ENCODE assay signal across 14 cellular contexts in genomic region chr18:32735781-32736180, GRCh38. TPM values are rescaled to one million over a fixed set of nuclear protein-coding genes. Genes with fewer than 3 reads are reported as not detected.
A peak's percentile ranks its signal among the peaks of the same experiment; 100 is the strongest.
DNase-seq lines count a peak whose midpoint lies in the region; ATAC-seq, FAIRE-seq and TF ChIP-seq lines count a peak whose summit lies in the region.
"Had no signal": no experiment of that assay in that cellular context is flagged by ENCODE, and none has a peak within 500 bp of the region (broad histone marks: within the 10 kb centered on the region; RNA-seq: fewer than 3 reads in every experiment).

No MANE protein-coding gene starts in this region.

- no peaks in the 10 kb centered on the region; the same call in 1 of the 2 replicates for H4K20me1 ChIP-seq in HepG2 (ENCODE audit: insufficient read depth, low read length)

- no peaks in the 10 kb centered on the region for H3K9me3 ChIP-seq in HepG2 (ENCODE audit: low read length)
- H3K9me3 ChIP-seq in right lobe of liver = no peaks in the 10 kb centered on the region
- H3K9me3 ChIP-seq in Panc1 (ENCODE audit: control insufficient read depth, insufficient read depth, low read depth, low read length) = no peaks in the 10 kb centered on the region

- no peak overlapping the region for H3K9ac ChIP-seq in HepG2 (ENCODE audit: insufficient read depth, low read depth, low read length)

- H3K36me3 ChIP-seq in HepG2 (replicated peaks in 1 of 2; ENCODE audit: control insufficient read depth in 1 of 2, insufficient read depth in 2 of 2, low read length in 2 of 2) = peaks cover 10 to 64% of the 10 kb centered on the region in 2 experiments
- no peaks in the 10 kb centered on the region for H3K36me3 ChIP-seq in right lobe of liver
- H3K36me3 ChIP-seq in Panc1 (ENCODE audit: control insufficient read depth, insufficient read depth, low read length) = no peaks in the 10 kb centered on the region

- H3K4me3 Mint-ChIP-seq in activated CD4-positive, alpha-beta T cell treated with anti-CD3 and anti-CD28 coated beads for 36 hours = no peak overlapping the region
- no peak overlapping the region for H3K4me3 Mint-ChIP-seq in stimulated activated memory B cell treated with anti-CD40 and anti-IgM and Interleukin-4, amounts not matched to agents 10 μg/mL and 1 μg/mL and 100 μg/mL, for 72 hours
- H3K4me3 Mint-ChIP-seq in activated naive CD4-positive, alpha-beta T cell treated with anti-CD3 and anti-CD28 coated beads, Interleukin-2, amount 10 ng/mL, durations not matched to agents 7 days and 5 days = no peak overlapping the region

- H3K4me1 Mint-ChIP-seq in activated CD4-positive, alpha-beta T cell treated with anti-CD3 and anti-CD28 coated beads for 36 hours = peaks cover 5% of the 10 kb centered on the region
- peaks cover 51% of the 10 kb centered on the region for H3K4me1 Mint-ChIP-seq in stimulated activated memory B cell treated with anti-CD40 and anti-IgM and Interleukin-4, amounts not matched to agents 10 μg/mL and 1 μg/mL and 100 μg/mL, for 72 hours
- H3K4me1 Mint-ChIP-seq in activated naive CD4-positive, alpha-beta T cell treated with anti-CD3 and anti-CD28 coated beads, Interleukin-2, amount 10 ng/mL, durations not matched to agents 7 days and 5 days = peaks cover 4% of the 10 kb centered on the region

- TF ChIP-seq POLR2A in HepG2 (IDR thresholded peaks at IDR 0.05; ENCODE audit: insufficient read depth in 1 of 2, low read depth in 2 of 2, low read length in 2 of 2) (no peak), right lobe of liver (IDR thresholded peaks at IDR 0.05) (no peak)

- CTCF ChIA-PET in HepG2 (lab: Yijun Ruan, JAX; ENCODE audit: low intra/inter-chr PET ratio, low total read pairs) = no interaction called here
- CTCF ChIA-PET in Panc1 (lab: Charles Lee) = no interaction called here
- CTCF ChIA-PET in activated CD4-positive, alpha-beta T cell treated with anti-CD3 and anti-CD28 coated beads for 36 hours (lab: Charles Lee) = no interaction called here
- CTCF ChIA-PET in HEK293T (lab: Yijun Ruan, JAX) = no interaction called here
- CTCF ChIA-PET in activated naive CD4-positive, alpha-beta T cell treated with anti-CD3 and anti-CD28 coated beads, Interleukin-2, amount 10 ng/mL, durations not matched to agents 7 days and 5 days (lab: Charles Lee) = no interaction called here

- intact Hi-C loops in HepG2 (cut with micrococcal nuclease; ENCODE audit: unreplicated experiment) (no loop called here), right lobe of liver (cut with DNase I) (no loop called here), Panc1 (cut with micrococcal nuclease; ENCODE audit: unreplicated experiment) (no loop called here)
- intact Hi-C loops in activated CD4-positive, alpha-beta T cell treated with anti-CD3 and anti-CD28 coated beads for 36 hours (cut with DNase I, micrococcal nuclease) = no loop called here

- no peak overlapping the region for H3K27ac Mint-ChIP-seq in activated CD4-positive, alpha-beta T cell treated with anti-CD3 and anti-CD28 coated beads for 36 hours
- no peak overlapping the region for H3K27ac Mint-ChIP-seq in stimulated activated memory B cell treated with anti-CD40 and anti-IgM and Interleukin-4, amounts not matched to agents 10 μg/mL and 1 μg/mL and 100 μg/mL, for 72 hours
- no peak overlapping the region for H3K27ac Mint-ChIP-seq in activated naive CD4-positive, alpha-beta T cell treated with anti-CD3 and anti-CD28 coated beads, Interleukin-2, amount 10 ng/mL, durations not matched to agents 7 days and 5 days

- H3K27me3 Mint-ChIP-seq in activated CD4-positive, alpha-beta T cell treated with anti-CD3 and anti-CD28 coated beads for 36 hours = peaks cover 16% of the 10 kb centered on the region
- H3K27me3 Mint-ChIP-seq in stimulated activated memory B cell treated with anti-CD40 and anti-IgM and Interleukin-4, amounts not matched to agents 10 μg/mL and 1 μg/mL and 100 μg/mL, for 72 hours = no peaks in the 10 kb centered on the region
- H3K27me3 Mint-ChIP-seq in activated naive CD4-positive, alpha-beta T cell treated with anti-CD3 and anti-CD28 coated beads, Interleukin-2, amount 10 ng/mL, durations not matched to agents 7 days and 5 days = no peaks in the 10 kb centered on the region

- FAIRE-seq in HepG2 (lab: Jason Lieb, UNC) = no peak
- FAIRE-seq: GM19239 had no signal

- no peak overlapping the region for H3K4me2 ChIP-seq in HepG2 (ENCODE audit: low read depth, low read length)

- no peak for TF ChIP-seq CTCF in HepG2 (CRISPR knock-in tag; IDR thresholded peaks at IDR 0.05)
- no peak for TF ChIP-seq CTCF in right lobe of liver (IDR thresholded peaks at IDR 0.05)
- no peak for TF ChIP-seq CTCF in Panc1 (IDR thresholded peaks at IDR 0.05)
- TF ChIP-seq CTCF in fibroblast of mammary gland (conservative IDR thresholded peaks at IDR 0.05; ENCODE audit: control insufficient read depth, insufficient read depth, low read depth, low read length) = no peak

- no peak for TF ChIP-seq RAD21 in HepG2 (CRISPR knock-in tag; IDR thresholded peaks at IDR 0.05)

- BruUV-seq in HepG2 (replicated peaks; lab: Mats Ljungman, UMichigan) = no TSS peak
- BruUV-seq in Panc1 (replicated peaks; lab: Mats Ljungman, UMichigan) = no TSS peak

- peaks cover 17% of the 10 kb centered on the region for H3K79me2 ChIP-seq in HepG2 (ENCODE audit: insufficient read depth, low read length)

- in situ Hi-C loops in HepG2 (cut with HindIII; ENCODE audit: extremely low pct_ligation_motif_present, low pct_unique_long_range_greater_than_20kb) (no loop called here), Panc1 (cut with HindIII; ENCODE audit: low pct_unique_long_range_greater_than_20kb, low sequenced_read_pairs) (no loop called here)

- H2AFZ ChIP-seq in HepG2 (ENCODE audit: low read length) = no peak overlapping the region

- no peak overlapping the region for H3K4me3 ChIP-seq in HepG2 (replicated peaks in 1 of 3; ENCODE audit: insufficient read depth in 1 of 3, low read depth in 2 of 3, low read length in 3 of 3)
- no peak overlapping the region for H3K4me3 ChIP-seq in right lobe of liver
- H3K4me3 ChIP-seq in Panc1 (ENCODE audit: low read depth in 2 of 2, low read length in 2 of 2) = no peak overlapping the region
- H3K4me3 ChIP-seq in fibroblast of mammary gland (ENCODE audit: control insufficient read depth, low read depth, low read length) = no peak overlapping the region

- H3K4me1 ChIP-seq in HepG2 (ENCODE audit: insufficient read depth, low read length) (no peaks in the 10 kb centered on the region), right lobe of liver (no peaks in the 10 kb centered on the region), Panc1 (ENCODE audit: control insufficient read depth, insufficient read depth, low read length) (no peaks in the 10 kb centered on the region)

- 93% methylated on average over 2 of the region's 2 CpGs for WGBS in HepG2 (ENCODE audit: low lambda C conversion rate)
- WGBS in right lobe of liver (ENCODE audit: insufficient coverage, low coverage, low lambda C conversion rate, missing lambda C conversion rate) = 66% methylated on average over 2 of the region's 2 CpGs

- TF ChIP-seq EP300 in HepG2 (IDR thresholded peaks at IDR 0.05; ENCODE audit: low read depth in 2 of 2, low read length in 2 of 2) = no peak
- TF ChIP-seq EP300 in HepG2 (CRISPR knock-in tag; IDR thresholded peaks at IDR 0.05; ENCODE audit: borderline replicate concordance) = no peak

- H3K27ac ChIP-seq in HepG2 (ENCODE audit: extremely low read length, insufficient read depth, low read length) (no peak overlapping the region), right lobe of liver (no peak overlapping the region), Panc1 (ENCODE audit: low read length) (no peak overlapping the region)

- DNase-seq in HepG2 (ENCODE audit: low spot score) = peak; percentile 23
- DNase-seq in right lobe of liver = no peak
- no peak for DNase-seq in Panc1 (ENCODE audit: low read depth, low spot score)
- peak; percentile 60 for DNase-seq in fibroblast of mammary gland (ENCODE audit: low read depth)
- no peak for DNase-seq in activated CD4-positive, alpha-beta T cell treated with anti-CD3 and anti-CD28 coated beads for 36 hours
- no peak for DNase-seq in HEK293T (ENCODE audit: extremely low spot score)
- no peak for DNase-seq in activated naive CD4-positive, alpha-beta T cell treated with anti-CD3 and anti-CD28 coated beads, Interleukin-2, amount 10 ng/mL, durations not matched to agents 7 days and 5 days
- DNase-seq: activated naive CD4-positive, alpha-beta T cell treated with Interleukin-2 at 50 U/mL for 16 hours; DMS79; Kasumi-1; SHP77; stimulated activated CD8-positive, alpha-beta memory T cell treated with anti-CD3 and anti-CD28 coated beads, Interleukin-4, amount 100 ng/mL, for 48 hours had no signal

- POLR2A ChIA-PET in HepG2 (lab: Yijun Ruan, JAX) = no interaction called here
- POLR2A ChIA-PET in Panc1 (lab: Charles Lee) = no interaction called here
- POLR2A ChIA-PET in activated CD4-positive, alpha-beta T cell treated with anti-CD3 and anti-CD28 coated beads for 36 hours (lab: Charles Lee) = no interaction called here
- POLR2A ChIA-PET in HEK293T (lab: Yijun Ruan, JAX) = no interaction called here

- H3K27me3 ChIP-seq in HepG2 (ENCODE audit: control insufficient read depth in 1 of 2, insufficient read depth in 2 of 2, low read length in 2 of 2) = no peaks in the 10 kb centered on the region
- H3K27me3 ChIP-seq in right lobe of liver = no peaks in the 10 kb centered on the region
- no peaks in the 10 kb centered on the region for H3K27me3 ChIP-seq in Panc1 (ENCODE audit: control insufficient read depth, insufficient read depth, low read length)

- ATAC-seq in HepG2 (no peak), right lobe of liver (no peak), Panc1 (peak; percentile 73; the same call in 1 of the 2 replicates)
- no peak for ATAC-seq in activated CD4-positive, alpha-beta T cell treated with anti-CD3 and anti-CD28 coated beads for 36 hours
- ATAC-seq in stimulated activated memory B cell treated with anti-CD40 and anti-IgM and Interleukin-4, amounts not matched to agents 10 μg/mL and 1 μg/mL and 100 μg/mL, for 72 hours = no peak

- H3K9me3 Mint-ChIP-seq in activated CD4-positive, alpha-beta T cell treated with anti-CD3 and anti-CD28 coated beads for 36 hours (ENCODE audit: low read depth) = peaks cover 1% of the 10 kb centered on the region
- H3K9me3 Mint-ChIP-seq in stimulated activated memory B cell treated with anti-CD40 and anti-IgM and Interleukin-4, amounts not matched to agents 10 μg/mL and 1 μg/mL and 100 μg/mL, for 72 hours = no peaks in the 10 kb centered on the region
- H3K9me3 Mint-ChIP-seq in activated naive CD4-positive, alpha-beta T cell treated with anti-CD3 and anti-CD28 coated beads, Interleukin-2, amount 10 ng/mL, durations not matched to agents 7 days and 5 days = no peaks in the 10 kb centered on the region

- H3K36me3 Mint-ChIP-seq in activated CD4-positive, alpha-beta T cell treated with anti-CD3 and anti-CD28 coated beads for 36 hours (ENCODE audit: low read depth) = no peaks in the 10 kb centered on the region
- H3K36me3 Mint-ChIP-seq in stimulated activated memory B cell treated with anti-CD40 and anti-IgM and Interleukin-4, amounts not matched to agents 10 μg/mL and 1 μg/mL and 100 μg/mL, for 72 hours = peaks cover 39% of the 10 kb centered on the region
- no peaks in the 10 kb centered on the region for H3K36me3 Mint-ChIP-seq in activated naive CD4-positive, alpha-beta T cell treated with anti-CD3 and anti-CD28 coated beads, Interleukin-2, amount 10 ng/mL, durations not matched to agents 7 days and 5 days

RNA-seq across cellular contexts. Expression of gene KLHL14, which starts 37.0 kb away (rescaled TPM):
- total RNA-seq in HepG2 (2016; rRNA removed; fragmentation: Illumina TruSeq; extraction: Trizol) (41.8 and 55.3 TPM in 2 replicates), right lobe of liver (under 1 TPM in 2 of 6 experiments, not detected in 4; 0.09 to 0.24 TPM), Panc1 (2021; ENCODE audit: unreplicated experiment) (6.7 TPM)
- total RNA-seq in HepG2 (2016; cell fraction: cytosol; rRNA removed; fragmentation: Illumina TruSeq; extraction: Trizol; ENCODE audit: low read depth) = 4.2 and 4.5 TPM in 2 replicates
- 41.6 and 49.3 TPM in 2 replicates for total RNA-seq in HepG2 (2016; cell fraction: insoluble cytoplasmic fraction; rRNA removed; fragmentation: Illumina TruSeq; extraction: Trizol)
- total RNA-seq in HepG2 (2016; cell fraction: membrane; rRNA removed; fragmentation: Illumina TruSeq; extraction: Trizol) = 16.6 and 19.2 TPM in 2 replicates
- total RNA-seq in HepG2 (2016; cell fraction: nucleus; rRNA removed; fragmentation: Illumina TruSeq; extraction: Trizol) = 59.9 and 65.4 TPM in 2 replicates
- 14.5 and 16.0 TPM in 2 replicates for polyA plus RNA-seq in HepG2 (2011; rRNA removed)
- 8.1 and 12.2 TPM in 2 replicates for polyA plus RNA-seq in HepG2 (2011; cell fraction: cytosol; rRNA removed)
- polyA plus RNA-seq in HepG2 (2011; cell fraction: nucleus; rRNA removed) = 25.8 and 30.8 TPM in 2 replicates
- 19.2 and 24.1 TPM in 2 replicates for polyA plus RNA-seq in HepG2 (2012)
- polyA plus RNA-seq in HepG2 (2016; cell fraction: cytosol; fragmentation: Illumina TruSeq; extraction: Trizol; ENCODE audit: low read depth) = 1.3 and 1.6 TPM in 2 replicates
- polyA plus RNA-seq in HepG2 (2016; cell fraction: insoluble cytoplasmic fraction; fragmentation: Illumina TruSeq; extraction: Trizol; ENCODE audit: low read depth) = 42.4 and 43.4 TPM in 2 replicates
- polyA plus RNA-seq in HepG2 (2016; cell fraction: membrane; fragmentation: Illumina TruSeq; extraction: Trizol; ENCODE audit: low read depth) = 5.6 and 6.2 TPM in 2 replicates
- 60.0 and 63.2 TPM in 2 replicates for polyA plus RNA-seq in HepG2 (2016; cell fraction: nucleus; fragmentation: Illumina TruSeq; extraction: Trizol; ENCODE audit: insufficient read depth, low read depth)
- polyA minus RNA-seq in HepG2 (2011; rRNA and poly(A)+ RNA removed; ENCODE audit: low replicate concordance) = 122 TPM in 1 of 2 replicates, not detected in the other
- 19.7 and 21.2 TPM in 2 replicates for polyA minus RNA-seq in HepG2 (2011; cell fraction: cytosol; rRNA and poly(A)+ RNA removed)
- 72.0 and 78.8 TPM in 2 replicates for polyA minus RNA-seq in HepG2 (2011; cell fraction: nucleus; rRNA and poly(A)+ RNA removed)
- polyA plus RNA-seq in Panc1 (2012; ENCODE audit: insufficient read length) = 18.5 TPM
- not detected for total RNA-seq in activated CD4-positive, alpha-beta T cell treated with anti-CD3 and anti-CD28 coated beads for 36 hours

Comparison
In these comparisons a context has a peak if more than half of its experiments do, and no peak if none do; other contexts are left out.
1. DNase-seq: peak in HepG2 (single experiment) and fibroblast of mammary gland (single experiment); none in right lobe of liver (0 of 3), Panc1 (single experiment), activated CD4-positive, alpha-beta T cell treated with anti-CD3 and anti-CD28 coated beads for 36 hours (single experiment), HEK293T (single experiment) and activated naive CD4-positive, alpha-beta T cell treated with anti-CD3 and anti-CD28 coated beads, Interleukin-2, amount 10 ng/mL, durations not matched to agents 7 days and 5 days (single experiment).